ENCODE assay signal across 16 cellular contexts in the genomic region with DNA sequence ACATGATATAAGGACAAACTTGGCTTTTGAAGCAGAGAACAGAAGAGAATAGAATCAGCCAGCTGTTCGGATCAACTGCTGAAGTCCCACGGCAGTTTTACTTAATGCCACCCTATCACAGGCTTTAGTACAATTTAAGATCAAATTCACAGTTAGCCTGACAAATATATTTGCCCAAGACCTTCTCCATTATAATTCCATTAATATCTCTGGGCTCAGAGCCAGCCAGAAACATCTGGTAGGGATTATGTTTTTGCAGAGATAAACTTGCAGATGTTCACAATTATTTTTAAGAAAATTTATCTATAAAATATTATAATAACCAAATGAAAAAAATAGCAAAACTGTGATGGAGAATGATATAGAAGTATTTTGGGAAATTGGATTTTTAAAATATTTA.
A peak's percentile ranks its signal among the peaks of the same experiment; 100 is the strongest.
DNase-seq lines count a peak whose midpoint lies in the region; ATAC-seq and TF ChIP-seq lines count a peak whose summit lies in the region.
"Had no signal": no experiment of that assay in that cellular context is flagged by ENCODE, and none has a peak within 500 bp of the region (broad histone marks: within the 10 kb centered on the region; RNA-seq: fewer than 3 reads in every experiment).

No MANE protein-coding gene starts in this region.

- CTCF ChIA-PET in A673 (lab: Charles Lee): no interaction called here

- POLR2A ChIA-PET in A673 (lab: Charles Lee; ENCODE audit: low non-redundant PET): no interaction called here

- ATAC-seq in HG02885 (IDR thresholded peaks at IDR 0.05; ENCODE audit: poor library complexity, unreplicated experiment): no peak
- ATAC-seq: HepG2 had no signal

- DNase-seq in A673 (ENCODE audit: low spot score) (peak; percentile 15), NCI-H524 treated with DMSO at 0.1 percent for 48 hours (lab: John Stamatoyannopoulos, UW) (peak; percentile 19), adipocyte (ENCODE audit: low read depth) (peak; percentile 19), fibroblast of the aortic adventitia (ENCODE audit: low read depth) (peak; percentile 1), substantia nigra (lab: John Stamatoyannopoulos, UW) (no peak), NCI-H526 (lab: John Stamatoyannopoulos, UW) (no peak)
- DNase-seq: BE2C; CD4-positive, alpha-beta memory T cell; DMS153; DMS79 treated with DMSO at 0.1 percent for 48 hours; EL; GOT3; H9 had no signal

- H3K9me3 ChIP-seq in A673 (ENCODE audit: low read depth, low read length, poor library complexity, severe bottlenecking) (no peaks in the 10 kb centered on the region), adipocyte (ENCODE audit: control insufficient read depth, low read length) (no peaks in the 10 kb centered on the region)
- H3K9me3 ChIP-seq: BE2C had no signal

- TF ChIP-seq CTCF in A673 (conservative IDR thresholded peaks at IDR 0.05; ENCODE audit: low read depth, low read length) (no peak), fibroblast of the aortic adventitia (IDR thresholded peaks at IDR 0.05; ENCODE audit: insufficient read depth, low read length) (no peak)

- H3K4me3 ChIP-seq in A673 (ENCODE audit: low read depth, low read length, poor library complexity, severe bottlenecking) (no peak overlapping the region), adipocyte (ENCODE audit: low read length) (no peak overlapping the region), fibroblast of the aortic adventitia (ENCODE audit: low read depth, low read length) (no peak overlapping the region)

- H3K36me3 ChIP-seq in A673 (ENCODE audit: insufficient read depth, low read length, poor library complexity, severe bottlenecking) (no peaks in the 10 kb centered on the region), adipocyte (ENCODE audit: control insufficient read depth, insufficient read depth, low read length, severe bottlenecking) (no peaks in the 10 kb centered on the region)
- H3K36me3 ChIP-seq: BE2C had no signal

- H3K27ac ChIP-seq in A673 (ENCODE audit: low read depth, low read length, poor library complexity, severe bottlenecking): no peak overlapping the region
- no peak overlapping the region for H3K27ac ChIP-seq in substantia nigra (ENCODE audit: low read depth, low read length, poor library complexity, severe bottlenecking)
- H3K27ac ChIP-seq: C4-2B had no signal

- H3K9ac ChIP-seq in adipocyte (ENCODE audit: low read length): no peak overlapping the region

- H3K4me1 ChIP-seq in A673 (ENCODE audit: insufficient read depth, low read length, poor library complexity, severe bottlenecking): no peaks in the 10 kb centered on the region
- no peaks in the 10 kb centered on the region for H3K4me1 ChIP-seq in adipocyte (ENCODE audit: control insufficient read depth, insufficient read depth, low read length)
- H3K4me1 ChIP-seq: BE2C had no signal

- no TSS peak for BruUV-seq in A673 (replicated peaks; lab: Mats Ljungman, UMichigan)

- H3K27me3 ChIP-seq in A673 (replicated peaks; ENCODE audit: insufficient read depth, low read depth, low read length, poor library complexity): peaks cover 15% of the 10 kb centered on the region
- no peaks in the 10 kb centered on the region for H3K27me3 ChIP-seq in adipocyte (replicated peaks; ENCODE audit: control insufficient read depth, insufficient read depth, low read length)
- H3K27me3 ChIP-seq: BE2C had no signal

- intact Hi-C loops in A673 (cut with micrococcal nuclease; ENCODE audit: unreplicated experiment): no loop called here

Comparison
In these comparisons a context has a peak if more than half of its experiments do, and no peak if none do; other contexts are left out.
1. DNase-seq: peak in A673 (single experiment), NCI-H524 treated with DMSO at 0.1 percent for 48 hours (single experiment), adipocyte (single experiment) and fibroblast of the aortic adventitia (single experiment); none in substantia nigra (0 of 49) and NCI-H526 (0 of 2).